Comparison of ENCODE assay signal across 12 cellular contexts in the genomic region with DNA sequence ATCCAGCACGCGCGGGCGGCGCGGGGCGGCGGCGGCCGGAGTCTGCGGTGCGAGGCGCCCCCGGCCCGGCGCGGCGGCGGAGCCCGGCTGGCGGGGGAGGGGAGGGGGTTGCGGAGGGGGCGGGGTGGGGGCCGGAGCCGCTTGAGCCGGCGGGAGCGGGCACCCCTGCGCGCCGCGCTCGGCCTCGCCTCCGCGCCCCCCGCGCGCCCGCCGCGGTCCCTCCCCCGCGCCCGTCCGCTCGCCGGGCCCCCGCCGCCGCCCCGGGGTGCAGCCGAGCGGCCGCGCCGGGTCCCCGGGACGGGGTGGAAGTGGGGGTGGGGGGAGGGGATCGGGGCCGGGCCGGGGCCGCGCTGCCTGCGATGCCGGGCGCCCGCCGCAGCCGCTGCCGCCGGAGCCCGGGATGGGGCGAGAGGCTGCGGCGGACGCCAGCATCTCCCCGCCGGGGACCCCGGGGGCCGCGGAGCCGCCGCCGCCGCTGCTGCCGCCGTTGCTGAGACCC. TPM values are rescaled to one million over a fixed set of nuclear protein-coding genes. Genes with fewer than 3 reads are reported as not detected.
DNase-seq lines count a peak whose midpoint lies in the region; FAIRE-seq lines count a peak whose summit lies in the region.
"Had no signal": no experiment of that assay in that cellular context is flagged by ENCODE, and none has a peak within 500 bp of the region (broad histone marks: within the 10 kb centered on the region; RNA-seq: fewer than 3 reads in every experiment).

No MANE protein-coding gene starts in this region.

- H3K27ac ChIP-seq in skin epidermis: peak overlapping the region in 12 of 21 experiments; percentile 16 to 79 (median 64)

- no peak for FAIRE-seq in RCC 7860 (lab: Jason Lieb, UNC)
- FAIRE-seq: bronchial epithelial cell, keratinocyte had no signal

- H3K4me3 ChIP-seq in skin epidermis: peak overlapping the region; percentile 27 to 49 (median 33)

- DNase-seq in GM03348 (ENCODE audit: low spot score): peak; percentile 45
- DNase-seq in NCI-H69 (lab: John Stamatoyannopoulos, UW): peak; percentile 47
- peak; percentile 76 for DNase-seq in germinal center (ENCODE audit: low spot score)
- no peak for DNase-seq in dermis blood vessel endothelial cell
- no peak for DNase-seq in NCI-H1105 (lab: John Stamatoyannopoulos, UW)
- no peak for DNase-seq in NCI-H1092 treated with DMSO at 0.1 percent for 48 hours (lab: John Stamatoyannopoulos, UW)
- DNase-seq in RCC 7860 (ENCODE audit: low spot score): no peak
- DNase-seq: NCI-H524 treated with DMSO at 0.1 percent for 48 hours; stimulated activated CD4-positive, alpha-beta T cell treated with anti-CD3 and anti-CD28 coated beads, Interleukin-2, amount 100 ng/mL, for 24 hours had no signal

RNA-seq across cellular contexts. Expression of gene MGAT3, which starts 0.3 kb away (rescaled TPM):
- total RNA-seq in dermis blood vessel endothelial cell: under 0.01 TPM in 1 of 2 replicates, not detected in the other

RNA-seq across cellular contexts. Expression of gene MIEF1, which starts 45.0 kb away (rescaled TPM):
- total RNA-seq in dermis blood vessel endothelial cell: 19.4 and 26.5 TPM in 2 replicates

RNA-seq across cellular contexts. Expression of gene TAB1, which starts 57.5 kb away (rescaled TPM):
- total RNA-seq in dermis blood vessel endothelial cell: 12.4 and 21.5 TPM in 2 replicates

Comparison
In these comparisons a context has a peak if more than half of its experiments do, and no peak if none do; other contexts are left out.
1. DNase-seq: peak in GM03348 (single experiment), NCI-H69 (single experiment) and germinal center (single experiment); none in dermis blood vessel endothelial cell (single experiment), NCI-H1105 (single experiment), NCI-H1092 treated with DMSO at 0.1 percent for 48 hours (single experiment) and RCC 7860 (single experiment).